Comparison of ENCODE assay signal across 1 cellular context in the genomic region with DNA sequence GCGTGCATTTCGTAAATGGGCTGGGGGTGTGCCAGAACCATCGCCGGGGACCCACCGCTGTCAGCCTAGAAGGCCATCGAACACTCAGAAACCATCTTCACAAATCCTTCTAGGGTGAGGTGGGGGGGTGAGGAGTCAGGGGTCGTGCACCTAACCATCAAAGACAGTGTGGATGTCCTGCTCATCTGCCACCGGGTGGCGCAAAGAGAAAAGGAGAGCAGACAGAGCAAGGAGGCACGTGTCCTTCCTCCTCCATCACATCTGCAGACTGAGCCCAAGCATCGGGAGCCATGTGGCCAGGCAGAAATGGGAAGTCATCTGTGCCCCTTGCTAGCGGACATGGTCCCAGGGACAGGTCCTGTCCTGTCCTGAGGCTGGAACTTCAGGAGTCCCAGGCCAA.
TF ChIP-seq lines count a peak whose summit lies in the region.

No MANE protein-coding gene starts in this region.

TF ChIP-seq in HCT116, 20 proteins besides CTCF, POLR2A, EP300 and RAD21 (continued from another document):
- TF ChIP-seq, protein P1, sequence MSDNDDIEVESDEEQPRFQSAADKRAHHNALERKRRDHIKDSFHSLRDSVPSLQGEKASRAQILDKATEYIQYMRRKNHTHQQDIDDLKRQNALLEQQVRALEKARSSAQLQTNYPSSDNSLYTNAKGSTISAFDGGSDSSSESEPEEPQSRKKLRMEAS (IDR thresholded peaks at IDR 0.05), result peak; percentile 79
- TF ChIP-seq JUND (IDR thresholded peaks at IDR 0.05), result no peak
- peak; percentile 6 for TF ChIP-seq YY1 (IDR thresholded peaks at IDR 0.05; ENCODE audit: extremely low read depth, insufficient replicate concordance, low read depth, low read length)
- TF ChIP-seq, protein P2, sequence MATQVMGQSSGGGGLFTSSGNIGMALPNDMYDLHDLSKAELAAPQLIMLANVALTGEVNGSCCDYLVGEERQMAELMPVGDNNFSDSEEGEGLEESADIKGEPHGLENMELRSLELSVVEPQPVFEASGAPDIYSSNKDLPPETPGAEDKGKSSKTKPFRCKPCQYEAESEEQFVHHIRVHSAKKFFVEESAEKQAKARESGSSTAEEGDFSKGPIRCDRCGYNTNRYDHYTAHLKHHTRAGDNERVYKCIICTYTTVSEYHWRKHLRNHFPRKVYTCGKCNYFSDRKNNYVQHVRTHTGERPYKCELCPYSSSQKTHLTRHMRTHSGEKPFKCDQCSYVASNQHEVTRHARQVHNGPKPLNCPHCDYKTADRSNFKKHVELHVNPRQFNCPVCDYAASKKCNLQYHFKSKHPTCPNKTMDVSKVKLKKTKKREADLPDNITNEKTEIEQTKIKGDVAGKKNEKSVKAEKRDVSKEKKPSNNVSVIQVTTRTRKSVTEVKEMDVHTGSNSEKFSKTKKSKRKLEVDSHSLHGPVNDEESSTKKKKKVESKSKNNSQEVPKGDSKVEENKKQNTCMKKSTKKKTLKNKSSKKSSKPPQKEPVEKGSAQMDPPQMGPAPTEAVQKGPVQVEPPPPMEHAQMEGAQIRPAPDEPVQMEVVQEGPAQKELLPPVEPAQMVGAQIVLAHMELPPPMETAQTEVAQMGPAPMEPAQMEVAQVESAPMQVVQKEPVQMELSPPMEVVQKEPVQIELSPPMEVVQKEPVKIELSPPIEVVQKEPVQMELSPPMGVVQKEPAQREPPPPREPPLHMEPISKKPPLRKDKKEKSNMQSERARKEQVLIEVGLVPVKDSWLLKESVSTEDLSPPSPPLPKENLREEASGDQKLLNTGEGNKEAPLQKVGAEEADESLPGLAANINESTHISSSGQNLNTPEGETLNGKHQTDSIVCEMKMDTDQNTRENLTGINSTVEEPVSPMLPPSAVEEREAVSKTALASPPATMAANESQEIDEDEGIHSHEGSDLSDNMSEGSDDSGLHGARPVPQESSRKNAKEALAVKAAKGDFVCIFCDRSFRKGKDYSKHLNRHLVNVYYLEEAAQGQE (IDR thresholded peaks at IDR 0.05; ENCODE audit: low read depth), result no peak
- peak; percentile 33 for TF ChIP-seq TCF7L2 (IDR thresholded peaks at IDR 0.05; ENCODE audit: borderline replicate concordance, extremely low read depth, insufficient read depth, insufficient read length)
- TF ChIP-seq ZFX (IDR thresholded peaks at IDR 0.05), result no peak
- TF ChIP-seq SP1 (IDR thresholded peaks at IDR 0.05; ENCODE audit: low read depth), result no peak
- TF ChIP-seq ZNF274 (IDR thresholded peaks at IDR 0.05; ENCODE audit: low read depth, low read length), result no peak
